In genomic region chr12:57833672-57834071, GRCh38 we compare ENCODE assay signal across 12 cellular contexts. TPM values are rescaled to one million over a fixed set of nuclear protein-coding genes. Genes with fewer than 3 reads are reported as not detected.
DNase-seq lines count a peak whose midpoint lies in the region; ATAC-seq and TF ChIP-seq lines count a peak whose summit lies in the region.
"Had no signal": no experiment of that assay in that cellular context is flagged by ENCODE, and none has a peak within 500 bp of the region (broad histone marks: within the 10 kb centered on the region; RNA-seq: fewer than 3 reads in every experiment).

No MANE protein-coding gene starts in this region.

- no peak for TF ChIP-seq POLR2A in vagina (IDR thresholded peaks at IDR 0.05)

- DNase-seq in right cardiac atrium (no peak), cardiac septum (ENCODE audit: low spot score) (no peak), cerebellar cortex (ENCODE audit: low spot score) (peak; percentile 13), nephron progenitor cell (no peak), vagina (ENCODE audit: extremely low spot score in 2 of 2) (no peak), Kasumi-1 (lab: John Stamatoyannopoulos, UW) (no peak), retina (no peak)
- DNase-seq: activated CD8-positive, alpha-beta memory T cell treated with anti-CD3 and anti-CD28 coated beads for 24 hours; BE2C; NCI-H510A treated with DMSO at 0.1 percent for 48 hours had no signal

- no peak for TF ChIP-seq CTCF in nephron progenitor cell (IDR thresholded peaks at IDR 0.05)
- no peak for TF ChIP-seq CTCF in vagina (IDR thresholded peaks at IDR 0.05)

- peak overlapping the region; percentile 91 for H3K27ac Mint-ChIP-seq in nephron progenitor cell

- no peaks in the 10 kb centered on the region for H3K36me3 Mint-ChIP-seq in nephron progenitor cell (ENCODE audit: low read depth)

- no peaks in the 10 kb centered on the region for H3K9me3 Mint-ChIP-seq in nephron progenitor cell

- H3K4me3 ChIP-seq in right cardiac atrium (ENCODE audit: low read length) (no peak overlapping the region), vagina (peak overlapping the region; percentile 11 to 23)
- H3K4me3 ChIP-seq: right atrium auricular region had no signal

- WGBS in right cardiac atrium: 64% methylated on average over 3 of the region's 3 CpGs

- H3K27me3 ChIP-seq in right cardiac atrium (ENCODE audit: control insufficient read depth, insufficient read depth): no peaks in the 10 kb centered on the region
- H3K27me3 ChIP-seq in vagina: no peaks in the 10 kb centered on the region
- H3K27me3 ChIP-seq: BE2C, right atrium auricular region had no signal

- intact Hi-C loops in right cardiac atrium (cut with DNase I): loop anchor here in 2 of 4 donors (2.0 to 5.0 kb wide), 2 partner anchors 64 to 71 kb away; no protein-coding TSS in a partner anchor
- intact Hi-C loops in cardiac septum (cut with DNase I): no loop called here
- intact Hi-C loops in vagina (cut with DNase I): loop anchor here (5.0 to 10.0 kb wide), 2 partner anchors 59 to 64 kb away; partner anchors contain the start of genes EEF1AKMT3 and METTL1

- H3K27me3 Mint-ChIP-seq in nephron progenitor cell (ENCODE audit: low read depth, poor library complexity): no peaks in the 10 kb centered on the region

- ATAC-seq in right cardiac atrium: no peak
- no peak for ATAC-seq in HG03520 (IDR thresholded peaks at IDR 0.05; ENCODE audit: unreplicated experiment)

- H3K36me3 ChIP-seq in vagina: peaks cover 0 to 10% of the 10 kb centered on the region in 2 donors

- H3K4me1 Mint-ChIP-seq in nephron progenitor cell: peaks cover 69% of the 10 kb centered on the region

- H3K4me3 Mint-ChIP-seq in nephron progenitor cell: peak overlapping the region; percentile 24

- H3K4me1 ChIP-seq in right cardiac atrium (ENCODE audit: control insufficient read depth, insufficient read depth, low read length) (peaks cover 67% of the 10 kb centered on the region), vagina (peaks cover 100% of the 10 kb centered on the region)

- H3K27ac ChIP-seq in right cardiac atrium (ENCODE audit: low read length) (peak overlapping the region; percentile 39), vagina (peak overlapping the region; percentile 52)

- H3K9me3 ChIP-seq in right cardiac atrium (ENCODE audit: control insufficient read depth, low read length): no peaks in the 10 kb centered on the region
- H3K9me3 ChIP-seq in vagina: no peaks in the 10 kb centered on the region
- H3K9me3 ChIP-seq: BE2C, right atrium auricular region had no signal

RNA-seq across cellular contexts. Expression of gene CTDSP2, which starts 12.9 kb away (rescaled TPM):
- total RNA-seq in right cardiac atrium: 100 to 1,000 TPM in 2 of 4 donors, 10 to 100 TPM in 2; 94.3 to 116 (median 103) TPM
- 41.7 TPM for polyA plus RNA-seq in right cardiac atrium
- 89.2 TPM for total RNA-seq in cardiac septum
- 108 TPM for total RNA-seq in vagina

RNA-seq across cellular contexts. Expression of gene AVIL, which starts 15.1 kb away (rescaled TPM):
- total RNA-seq in right cardiac atrium: 1 to 10 TPM; 2.6 to 4.1 (median 3.2) TPM
- polyA plus RNA-seq in right cardiac atrium: 3.2 TPM
- total RNA-seq in cardiac septum: 3.5 TPM
- total RNA-seq in vagina: 5.2 TPM

RNA-seq across cellular contexts. Expression of gene TSFM, which starts 51.1 kb away (rescaled TPM):
- total RNA-seq in right cardiac atrium (10 to 100 TPM; 28.9 to 36.1 (median 33.0) TPM), cardiac septum (47.7 TPM), vagina (17.9 TPM)
- 50.7 TPM for polyA plus RNA-seq in right cardiac atrium
